In the genomic region with DNA sequence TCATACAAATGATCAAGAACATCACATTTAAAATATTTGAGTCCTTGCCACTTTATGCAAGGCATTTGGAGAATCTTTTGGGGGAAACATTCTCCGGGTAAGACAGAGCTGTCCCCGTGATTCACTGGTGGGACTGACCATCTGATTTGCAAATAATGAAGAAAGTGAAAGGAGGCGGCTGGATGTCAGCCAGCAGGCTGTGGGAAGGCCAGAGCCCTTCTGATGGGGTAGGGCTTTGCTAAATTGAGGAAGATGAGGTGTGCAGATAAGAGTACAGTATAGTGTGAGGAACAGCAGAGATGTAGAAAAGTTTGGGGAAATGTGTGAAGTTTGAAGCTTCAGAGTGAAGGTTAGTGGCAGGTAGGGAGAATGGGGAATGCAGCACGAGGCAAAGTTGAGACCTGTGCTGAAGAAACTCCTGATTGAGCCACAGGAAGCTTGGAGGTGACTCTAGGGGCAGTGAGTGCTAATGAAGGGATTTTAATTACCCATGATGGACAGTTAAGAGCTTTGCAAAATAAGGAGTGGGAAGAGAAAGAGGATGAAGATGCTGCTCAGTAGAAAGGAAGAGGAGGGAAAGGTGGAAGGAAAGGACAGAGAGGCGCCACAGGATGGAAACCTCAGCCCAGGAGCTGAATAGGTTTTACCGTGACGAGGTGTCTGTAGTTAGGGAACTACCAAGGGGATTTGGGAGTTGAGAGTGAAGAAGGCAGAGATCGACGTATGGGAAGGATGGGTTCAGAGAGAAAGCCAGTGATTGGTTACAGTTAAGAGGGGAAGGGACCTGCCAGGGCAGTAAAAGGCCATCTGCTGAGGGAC, we compare ENCODE assay signal across 17 cellular contexts.
DNase-seq lines count a peak whose midpoint lies in the region; ATAC-seq and TF ChIP-seq lines count a peak whose summit lies in the region.
"Had no signal": no experiment of that assay in that cellular context is flagged by ENCODE, and none has a peak within 500 bp of the region (broad histone marks: within the 10 kb centered on the region; RNA-seq: fewer than 3 reads in every experiment).

No MANE protein-coding gene starts in this region.

- H3K27me3 Mint-ChIP-seq in activated naive CD4-positive, alpha-beta T cell treated with anti-CD3 and anti-CD28 coated beads for 36 hours (ENCODE audit: low read depth) = no peaks in the 10 kb centered on the region
- H3K27me3 Mint-ChIP-seq in WTC11 (ENCODE audit: low read depth) = no peaks in the 10 kb centered on the region
- H3K27me3 Mint-ChIP-seq in stimulated activated naive CD8-positive, alpha-beta T cell treated with anti-CD3 and anti-CD28 coated beads, Interleukin-15, amount 100 ng/mL, for 72 hours = no peaks in the 10 kb centered on the region

- H3K4me1 Mint-ChIP-seq in activated naive CD4-positive, alpha-beta T cell treated with anti-CD3 and anti-CD28 coated beads for 36 hours (ENCODE audit: low read depth) = peaks cover 63% of the 10 kb centered on the region
- H3K4me1 Mint-ChIP-seq in WTC11 = peaks cover 12% of the 10 kb centered on the region
- H3K4me1 Mint-ChIP-seq in stimulated activated naive CD8-positive, alpha-beta T cell treated with anti-CD3 and anti-CD28 coated beads, Interleukin-15, amount 100 ng/mL, for 72 hours = peaks cover 65% of the 10 kb centered on the region

- H3K4me1 ChIP-seq in effector memory CD4-positive, alpha-beta T cell (ENCODE audit: control insufficient read depth, insufficient read depth, low read length, poor library complexity, severe bottlenecking) = peaks cover 17% of the 10 kb centered on the region
- H3K4me1 ChIP-seq: body of pancreas, foreskin keratinocyte, parathyroid adenoma had no signal

- H3K4me3 ChIP-seq in effector memory CD4-positive, alpha-beta T cell (ENCODE audit: insufficient read depth, low read depth, low read length, poor library complexity, severe bottlenecking) = no peak overlapping the region
- H3K4me3 ChIP-seq: body of pancreas, tibial nerve had no signal

- H3K27ac Mint-ChIP-seq in activated naive CD4-positive, alpha-beta T cell treated with anti-CD3 and anti-CD28 coated beads for 36 hours = peak overlapping the region; percentile 88
- H3K27ac Mint-ChIP-seq in WTC11 = peak overlapping the region; percentile 7
- H3K27ac Mint-ChIP-seq in stimulated activated naive CD8-positive, alpha-beta T cell treated with anti-CD3 and anti-CD28 coated beads, Interleukin-15, amount 100 ng/mL, for 72 hours = peak overlapping the region; percentile 37 to 89
- H3K27ac Mint-ChIP-seq: HFFc6 had no signal

- H3K4me3 Mint-ChIP-seq in activated naive CD4-positive, alpha-beta T cell treated with anti-CD3 and anti-CD28 coated beads for 36 hours = peak overlapping the region; percentile 23
- H3K4me3 Mint-ChIP-seq in WTC11 = no peak overlapping the region
- H3K4me3 Mint-ChIP-seq in stimulated activated naive CD8-positive, alpha-beta T cell treated with anti-CD3 and anti-CD28 coated beads, Interleukin-15, amount 100 ng/mL, for 72 hours = peak overlapping the region; percentile 71 to 72
- H3K4me3 Mint-ChIP-seq: HFFc6, immature natural killer cell had no signal

- H3K27me3 ChIP-seq in effector memory CD4-positive, alpha-beta T cell (replicated peaks; ENCODE audit: control insufficient read depth, insufficient read depth, low read length, poor library complexity, severe bottlenecking) = no peaks in the 10 kb centered on the region
- H3K27me3 ChIP-seq: body of pancreas, foreskin keratinocyte, tibial nerve had no signal

- H3K9me3 Mint-ChIP-seq in activated naive CD4-positive, alpha-beta T cell treated with anti-CD3 and anti-CD28 coated beads for 36 hours = no peaks in the 10 kb centered on the region
- H3K9me3 Mint-ChIP-seq in WTC11 = no peaks in the 10 kb centered on the region
- H3K9me3 Mint-ChIP-seq in stimulated activated naive CD8-positive, alpha-beta T cell treated with anti-CD3 and anti-CD28 coated beads, Interleukin-15, amount 100 ng/mL, for 72 hours = peaks cover 0 to 5% of the 10 kb centered on the region in 2 donors
- H3K9me3 Mint-ChIP-seq: HFFc6, immature natural killer cell had no signal

- CTCF ChIA-PET in activated naive CD4-positive, alpha-beta T cell treated with anti-CD3 and anti-CD28 coated beads for 36 hours (lab: Charles Lee) = interaction anchor here (1.1 to 1.7 kb wide), 5 partner anchors 15 to 181 kb away, joined by 3 to 5 read pairs (median 4); no protein-coding TSS in a partner anchor
- CTCF ChIA-PET in WTC11 (lab: Charles Lee) = interaction anchor here (0.7 to 2.9 kb wide), 3 partner anchors 18 to 182 kb away, joined by 3 to 14 read pairs (median 3); no protein-coding TSS in a partner anchor

- no peak for TF ChIP-seq CTCF in WTC11 (IDR thresholded peaks at IDR 0.05)

- intact Hi-C loops in activated naive CD4-positive, alpha-beta T cell treated with anti-CD3 and anti-CD28 coated beads for 36 hours (cut with micrococcal nuclease) = loop anchor here (2.0 kb wide), 1 partner anchor 49 kb away; no protein-coding TSS in a partner anchor

- no peaks in the 10 kb centered on the region for H3K9me3 ChIP-seq in effector memory CD4-positive, alpha-beta T cell (ENCODE audit: control insufficient read depth, low read length)
- H3K9me3 ChIP-seq: body of pancreas, tibial nerve had no signal

- peak overlapping the region; percentile 10 for H3K27ac ChIP-seq in effector memory CD4-positive, alpha-beta T cell (ENCODE audit: insufficient read depth, low read length, poor library complexity, severe bottlenecking)
- H3K27ac ChIP-seq: body of pancreas, foreskin keratinocyte, parathyroid adenoma, tibial nerve had no signal

- peak; percentile 46 for DNase-seq in activated naive CD4-positive, alpha-beta T cell treated with anti-CD3 and anti-CD28 coated beads for 36 hours
- DNase-seq in activated naive CD4-positive, alpha-beta T cell treated with anti-CD3 and anti-CD28 coated beads, Interleukin-2, amount 50 U/mL, for 16 hours = no peak
- no peak for DNase-seq in WTC11 (ENCODE audit: low spot score)
- no peak for DNase-seq in effector memory CD4-positive, alpha-beta T cell
- no peak for DNase-seq in stimulated activated naive CD8-positive, alpha-beta T cell treated with anti-CD3 and anti-CD28 coated beads, Interleukin-15, amount 100 ng/mL, for 72 hours
- DNase-seq in stimulated activated CD4-positive, alpha-beta T cell treated with anti-CD3 and anti-CD28 coated beads, Interleukin-2, amount 100 ng/mL, for 48 hours = no peak
- DNase-seq: body of pancreas; effector CD4-positive, alpha-beta T cell; foreskin keratinocyte; HFFc6; immature natural killer cell; NCI-H2081 treated with DMSO at 0.1 percent for 48 hours; NCI-H774 had no signal

- no peak; the same call in 1 of the 2 replicates for ATAC-seq in WTC11
- ATAC-seq in stimulated activated naive CD8-positive, alpha-beta T cell treated with anti-CD3 and anti-CD28 coated beads, Interleukin-15, amount 100 ng/mL, for 72 hours = peak; percentile 29
- ATAC-seq in GM21360 (IDR thresholded peaks at IDR 0.05; ENCODE audit: unreplicated experiment) = no peak
- ATAC-seq in GM21528 (IDR thresholded peaks at IDR 0.05; ENCODE audit: low FRiP score, unreplicated experiment) = no peak
- ATAC-seq: body of pancreas, foreskin keratinocyte had no signal

- peaks cover 41% of the 10 kb centered on the region for H3K36me3 Mint-ChIP-seq in activated naive CD4-positive, alpha-beta T cell treated with anti-CD3 and anti-CD28 coated beads for 36 hours (ENCODE audit: low read depth)
- H3K36me3 Mint-ChIP-seq in WTC11 = peaks cover 22% of the 10 kb centered on the region

- POLR2A ChIA-PET in WTC11 (lab: Charles Lee) = interaction anchor here (0.7 kb wide), 1 partner anchor 13 kb away, joined by 3 read pairs; no protein-coding TSS in a partner anchor

- peaks cover 10% of the 10 kb centered on the region for H3K36me3 ChIP-seq in effector memory CD4-positive, alpha-beta T cell (ENCODE audit: control insufficient read depth, insufficient read depth, low read length)

TF ChIP-seq in WTC11, 78 proteins besides CTCF, POLR2A, EP300 and RAD21:
- no peak for TF ChIP-seq E2F5 (CRISPR knock-in tag; IDR thresholded peaks at IDR 0.05)
- TF ChIP-seq, protein P1, sequence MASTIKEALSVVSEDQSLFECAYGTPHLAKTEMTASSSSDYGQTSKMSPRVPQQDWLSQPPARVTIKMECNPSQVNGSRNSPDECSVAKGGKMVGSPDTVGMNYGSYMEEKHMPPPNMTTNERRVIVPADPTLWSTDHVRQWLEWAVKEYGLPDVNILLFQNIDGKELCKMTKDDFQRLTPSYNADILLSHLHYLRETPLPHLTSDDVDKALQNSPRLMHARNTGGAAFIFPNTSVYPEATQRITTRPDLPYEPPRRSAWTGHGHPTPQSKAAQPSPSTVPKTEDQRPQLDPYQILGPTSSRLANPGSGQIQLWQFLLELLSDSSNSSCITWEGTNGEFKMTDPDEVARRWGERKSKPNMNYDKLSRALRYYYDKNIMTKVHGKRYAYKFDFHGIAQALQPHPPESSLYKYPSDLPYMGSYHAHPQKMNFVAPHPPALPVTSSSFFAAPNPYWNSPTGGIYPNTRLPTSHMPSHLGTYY (CRISPR knock-in tag; IDR thresholded peaks at IDR 0.05) = no peak
- no peak for TF ChIP-seq USF1 (CRISPR knock-in tag; IDR thresholded peaks at IDR 0.05)
- no peak for TF ChIP-seq ATF1 (CRISPR knock-in tag; IDR thresholded peaks at IDR 0.05)
- TF ChIP-seq IRF2 (CRISPR knock-in tag; IDR thresholded peaks at IDR 0.05; ENCODE audit: borderline replicate concordance, low read depth) = no peak
- TF ChIP-seq CBFB (CRISPR knock-in tag; IDR thresholded peaks at IDR 0.05; ENCODE audit: low read depth) = no peak
- TF ChIP-seq ZNF317 (CRISPR knock-in tag; IDR thresholded peaks at IDR 0.05; ENCODE audit: borderline replicate concordance, low read depth) = no peak
- TF ChIP-seq TCF7 (CRISPR knock-in tag; IDR thresholded peaks at IDR 0.05; ENCODE audit: low read depth) = no peak

Comparison
In these comparisons a context has a peak if more than half of its experiments do, and no peak if none do; other contexts are left out.
1. H3K27ac Mint-ChIP-seq: peak in every context shown above with its lines; median percentile 88 in activated naive CD4-positive, alpha-beta T cell treated with anti-CD3 and anti-CD28 coated beads for 36 hours; 63 in stimulated activated naive CD8-positive, alpha-beta T cell treated with anti-CD3 and anti-CD28 coated beads, Interleukin-15, amount 100 ng/mL, for 72 hours; 7 in WTC11.